ENCODE assay signal across 2 cellular contexts in genomic region chr2:15136639-15137038, GRCh38.
TF ChIP-seq lines count a peak whose summit lies in the region.

No MANE protein-coding gene starts in this region.

TF ChIP-seq in HepG2, 621 proteins besides CTCF, POLR2A, EP300 and RAD21:
- TF ChIP-seq ZNF431 (CRISPR knock-in tag; IDR thresholded peaks at IDR 0.05; ENCODE audit: borderline replicate concordance, low read depth) (peak; percentile 62; the same call in 1 of the 2 replicates), ZBTB49 (CRISPR knock-in tag; IDR thresholded peaks at IDR 0.05; ENCODE audit: borderline replicate concordance) (no peak)

TF ChIP-seq in K562, 482 proteins besides CTCF, POLR2A, EP300 and RAD21:
- TF ChIP-seq ZNF431 (CRISPR knock-in tag; IDR thresholded peaks at IDR 0.05), result peak; percentile 89
- no peak for TF ChIP-seq NFE2 (IDR thresholded peaks at IDR 0.05; ENCODE audit: low read depth)
